In the genomic region with DNA sequence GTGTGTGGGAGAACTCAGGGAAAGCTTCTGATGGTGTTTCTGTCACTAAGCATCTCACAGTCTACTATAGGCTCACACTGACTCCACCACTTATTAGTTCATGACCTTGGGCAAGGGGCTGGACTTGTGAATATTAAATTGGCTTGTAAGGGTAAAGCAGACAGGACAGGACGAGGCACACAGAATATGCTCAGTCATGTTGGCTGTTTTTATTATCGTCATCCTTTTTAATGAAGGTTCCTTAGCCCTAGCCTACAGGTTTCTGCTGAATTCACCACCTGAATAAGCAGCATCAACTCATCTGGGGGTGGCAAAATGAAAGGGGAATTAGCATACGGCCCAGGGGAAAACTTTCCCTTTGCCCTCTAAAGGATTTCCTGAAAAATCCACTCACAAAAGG, we compare ENCODE assay signal across 31 cellular contexts. TPM values are rescaled to one million over a fixed set of nuclear protein-coding genes. Genes with fewer than 3 reads are reported as not detected.
DNase-seq lines count a peak whose midpoint lies in the region; ATAC-seq, FAIRE-seq and TF ChIP-seq lines count a peak whose summit lies in the region.
"Had no signal": no experiment of that assay in that cellular context is flagged by ENCODE, and none has a peak within 500 bp of the region (broad histone marks: within the 10 kb centered on the region; RNA-seq: fewer than 3 reads in every experiment).

No MANE protein-coding gene starts in this region.

- no peak for TF ChIP-seq CTCF in A549 (IDR thresholded peaks at IDR 0.05)
- TF ChIP-seq CTCF in progenitor cell of endocrine pancreas (IDR thresholded peaks at IDR 0.05; ENCODE audit: unreplicated experiment) = no peak
- no peak for TF ChIP-seq CTCF in psoas muscle (IDR thresholded peaks at IDR 0.05)
- TF ChIP-seq CTCF in coronary artery (IDR thresholded peaks at IDR 0.05) = no peak

- H3K36me3 ChIP-seq in psoas muscle (ENCODE audit: insufficient read depth in 1 of 2, low read depth in 1 of 2) = no peaks in the 10 kb centered on the region
- H3K36me3 ChIP-seq: gastrocnemius medialis, SJSA1, thoracic aorta had no signal

- no peak for TF ChIP-seq EP300 in A549 (IDR thresholded peaks at IDR 0.05)

- peaks cover 6% of the 10 kb centered on the region for H3K27me3 Mint-ChIP-seq in progenitor cell of endocrine pancreas
- H3K27me3 Mint-ChIP-seq: stimulated activated naive B cell treated with anti-CD40 and anti-IgM and Interleukin-4, amounts not matched to agents 10 μg/mL and 1 μg/mL and 100 μg/mL, for 72 hours; T-cell had no signal

- POLR2A ChIA-PET in A549 (lab: Yijun Ruan, JAX) = no interaction called here

- H3K4me3 ChIP-seq in A549 = no peak overlapping the region
- H3K4me3 ChIP-seq in psoas muscle = no peak overlapping the region
- no peak overlapping the region for H3K4me3 ChIP-seq in coronary artery
- H3K4me3 ChIP-seq: gastrocnemius medialis, SJSA1, thoracic aorta had no signal

- no peak overlapping the region for H3K4me2 ChIP-seq in A549

- CTCF ChIA-PET in A549 (lab: Yijun Ruan, JAX) = interaction anchor here (0.5 kb wide), 1 partner anchor 366 kb away, joined by 6 read pairs; no protein-coding TSS in a partner anchor

- intact Hi-C loops in psoas muscle (cut with DNase I) = loop anchor here in 1 of 2 donors (5.0 kb wide), 1 partner anchor 35 kb away; no protein-coding TSS in a partner anchor

- no peak overlapping the region for H3K4me3 Mint-ChIP-seq in progenitor cell of endocrine pancreas (ENCODE audit: low read depth)
- H3K4me3 Mint-ChIP-seq: CD4-positive, alpha-beta memory T cell; effector memory CD8-positive, alpha-beta T cell; HFFc6; naive B cell; stimulated activated naive B cell treated with anti-CD40 and anti-IgM and Interleukin-4, amounts not matched to agents 10 μg/mL and 1 μg/mL and 100 μg/mL, for 72 hours; T-cell had no signal

- TF ChIP-seq POLR2A in A549 (IDR thresholded peaks at IDR 0.05; ENCODE audit: low read length) = no peak

- H3K36me3 Mint-ChIP-seq in progenitor cell of endocrine pancreas (ENCODE audit: insufficient read depth) = no peaks in the 10 kb centered on the region
- H3K36me3 Mint-ChIP-seq: brain; CD4-positive, alpha-beta memory T cell; naive B cell; stimulated activated naive B cell treated with anti-CD40 and anti-IgM and Interleukin-4, amounts not matched to agents 10 μg/mL and 1 μg/mL and 100 μg/mL, for 72 hours; T-cell had no signal

- TF ChIP-seq RAD21 in A549 (conservative IDR thresholded peaks at IDR 0.05 in 1 of 2, IDR thresholded peaks at IDR 0.05 in 1 of 2) = no peak

- peaks cover 35% of the 10 kb centered on the region for H3K4me1 Mint-ChIP-seq in progenitor cell of endocrine pancreas (ENCODE audit: low read depth)
- H3K4me1 Mint-ChIP-seq: CD4-positive, alpha-beta memory T cell; naive B cell; stimulated activated naive B cell treated with anti-CD40 and anti-IgM and Interleukin-4, amounts not matched to agents 10 μg/mL and 1 μg/mL and 100 μg/mL, for 72 hours; T-cell had no signal

- no peak for FAIRE-seq in A549 (lab: Jason Lieb, UNC)
- FAIRE-seq: G401.6, islet of Langerhans had no signal

- WGBS in A549 (ENCODE audit: missing lambda C conversion rate) = 72% methylated on average over 3 of the region's 3 CpGs
- 93 to 97% (median 95%) methylated on average over 3 of the region's 3 CpGs for WGBS in psoas muscle, 3 donors

- H3K9me3 ChIP-seq in A549 (no peaks in the 10 kb centered on the region), psoas muscle (no peaks in the 10 kb centered on the region)
- H3K9me3 ChIP-seq: gastrocnemius medialis, SJSA1, thoracic aorta had no signal

- H3K9me3 Mint-ChIP-seq in progenitor cell of endocrine pancreas (ENCODE audit: low read depth) = peaks cover 3% of the 10 kb centered on the region
- H3K9me3 Mint-ChIP-seq: CD4-positive, alpha-beta memory T cell; effector memory CD8-positive, alpha-beta T cell; HFFc6; naive B cell; stimulated activated naive B cell treated with anti-CD40 and anti-IgM and Interleukin-4, amounts not matched to agents 10 μg/mL and 1 μg/mL and 100 μg/mL, for 72 hours; T-cell had no signal

- H3K27ac Mint-ChIP-seq in progenitor cell of endocrine pancreas = peak overlapping the region; percentile 73
- H3K27ac Mint-ChIP-seq: CD4-positive, alpha-beta memory T cell; effector memory CD8-positive, alpha-beta T cell; HFFc6; stimulated activated naive B cell treated with anti-CD40 and anti-IgM and Interleukin-4, amounts not matched to agents 10 μg/mL and 1 μg/mL and 100 μg/mL, for 72 hours; T-cell had no signal

- H3K27me3 ChIP-seq in psoas muscle (ENCODE audit: insufficient read depth in 3 of 3, low read length in 2 of 3) = peaks cover 0 to 1% (median 0%) of the 10 kb centered on the region in 3 donors
- H3K27me3 ChIP-seq: gastrocnemius medialis, SJSA1 had no signal

- peaks cover 29% of the 10 kb centered on the region for H3K4me1 ChIP-seq in A549
- no peaks in the 10 kb centered on the region for H3K4me1 ChIP-seq in psoas muscle
- H3K4me1 ChIP-seq: gastrocnemius medialis had no signal

- ATAC-seq in A549 (no peak), psoas muscle (no peak), GM21360 (IDR thresholded peaks at IDR 0.05; ENCODE audit: unreplicated experiment) (no peak)
- ATAC-seq: effector memory CD8-positive, alpha-beta T cell; gastrocnemius medialis; stimulated activated naive B cell treated with anti-CD40 and anti-IgM and Interleukin-4, amounts not matched to agents 10 μg/mL and 1 μg/mL and 100 μg/mL, for 72 hours; T-cell had no signal

- H3K27ac ChIP-seq in A549 = peak overlapping the region in 1 of 2 experiments; percentile 48; a peak in 2 of 6 replicates
- no peak overlapping the region for H3K27ac ChIP-seq in psoas muscle
- H3K27ac ChIP-seq in coronary artery = no peak overlapping the region
- H3K27ac ChIP-seq: gastrocnemius medialis, SJSA1, thoracic aorta had no signal

- DNase-seq in A549 (ENCODE audit: low read depth in 1 of 2, low spot score in 1 of 2) = no peak
- DNase-seq in amniotic epithelial cell (ENCODE audit: low read depth) = peak; percentile 71
- peak; percentile 73 for DNase-seq in kidney tubule cell (ENCODE audit: low spot score)
- no peak for DNase-seq in progenitor cell of endocrine pancreas (ENCODE audit: low spot score, unreplicated experiment)
- no peak for DNase-seq in NCI-H69 (lab: John Stamatoyannopoulos, UW)
- no peak for DNase-seq in psoas muscle
- DNase-seq in coronary artery (ENCODE audit: low spot score) = no peak
- DNase-seq: activated CD8-positive, alpha-beta memory T cell treated with anti-CD3 and anti-CD28 coated beads for 24 hours; activated gamma-delta T cell; activated T-cell treated with anti-CD3 and anti-CD28 coated beads, Interleukin-2, amount 50 U/mL, for 1 hour; AML-193; CD4-positive, alpha-beta memory T cell; effector memory CD8-positive, alpha-beta T cell; gastrocnemius medialis; HFFc6; MV-4-11; naive B cell; NCI-H146; NCI-H2171; NCI-H526 treated with DMSO at 0.1 percent for 48 hours; stimulated activated CD4-positive, alpha-beta T cell treated with anti-CD3 and anti-CD28 coated beads, Interleukin-4, amount 100 ng/mL, for 1 hour; stimulated activated naive B cell treated with anti-CD40 and anti-IgM and Interleukin-4, amounts not matched to agents 10 μg/mL and 1 μg/mL and 100 μg/mL, for 72 hours; T-cell had no signal

TF ChIP-seq in A549, 52 proteins besides CTCF, POLR2A, EP300 and RAD21:
- TF ChIP-seq NFE2L2 (conservative IDR thresholded peaks at IDR 0.05; ENCODE audit: low read length) = peak; percentile 54
- TF ChIP-seq, protein P1, sequence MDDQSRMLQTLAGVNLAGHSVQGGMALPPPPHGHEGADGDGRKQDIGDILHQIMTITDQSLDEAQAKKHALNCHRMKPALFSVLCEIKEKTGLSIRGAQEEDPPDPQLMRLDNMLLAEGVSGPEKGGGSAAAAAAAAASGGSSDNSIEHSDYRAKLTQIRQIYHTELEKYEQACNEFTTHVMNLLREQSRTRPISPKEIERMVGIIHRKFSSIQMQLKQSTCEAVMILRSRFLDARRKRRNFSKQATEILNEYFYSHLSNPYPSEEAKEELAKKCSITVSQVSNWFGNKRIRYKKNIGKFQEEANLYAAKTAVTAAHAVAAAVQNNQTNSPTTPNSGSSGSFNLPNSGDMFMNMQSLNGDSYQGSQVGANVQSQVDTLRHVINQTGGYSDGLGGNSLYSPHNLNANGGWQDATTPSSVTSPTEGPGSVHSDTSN (IDR thresholded peaks at IDR 0.05) = no peak

RNA-seq across cellular contexts. Expression of a gene that starts 39.6 kb away (rescaled TPM):
- polyA plus RNA-seq in A549 (2011; rRNA removed) (0.08 and 0.13 TPM in 2 replicates), A549 (2017; fragmentation: RNase III; extraction: RNeasy Plus Mini Kit Qiagen cat#74134 plus additional on column Dnase treatment) (0.30 to 0.34 TPM (median 0.32 TPM) in 3 replicates), psoas muscle (under 1 TPM in 1 of 3 donors, not detected in 2; 0.01 TPM)
- polyA plus RNA-seq in A549 (2012; cell fraction: cytosol; rRNA removed) = 0.07 and 0.13 TPM in 2 replicates
- 0.19 and 0.22 TPM in 2 replicates for polyA plus RNA-seq in A549 (2012; cell fraction: nucleus; rRNA removed)
- 0.58 TPM in 1 of 2 replicates, not detected in the other for polyA minus RNA-seq in A549 (2011; rRNA and poly(A)+ RNA removed)
- total RNA-seq in progenitor cell of endocrine pancreas (4.4 and 5.9 TPM in 2 replicates), psoas muscle (not detected)
- total RNA-seq: HFFc6, lung microvascular endothelial cell, RPMI7951, thoracic aorta had no signal

Comparison
In these comparisons a context has a peak if more than half of its experiments do, and no peak if none do; other contexts are left out.
1. DNase-seq: peak in amniotic epithelial cell (single experiment) and kidney tubule cell (single experiment); none in A549 (0 of 2), progenitor cell of endocrine pancreas (single experiment), NCI-H69 (single experiment), psoas muscle (0 of 2) and coronary artery (single experiment).